ENCODE assay signal across 8 cellular contexts in the genomic region with DNA sequence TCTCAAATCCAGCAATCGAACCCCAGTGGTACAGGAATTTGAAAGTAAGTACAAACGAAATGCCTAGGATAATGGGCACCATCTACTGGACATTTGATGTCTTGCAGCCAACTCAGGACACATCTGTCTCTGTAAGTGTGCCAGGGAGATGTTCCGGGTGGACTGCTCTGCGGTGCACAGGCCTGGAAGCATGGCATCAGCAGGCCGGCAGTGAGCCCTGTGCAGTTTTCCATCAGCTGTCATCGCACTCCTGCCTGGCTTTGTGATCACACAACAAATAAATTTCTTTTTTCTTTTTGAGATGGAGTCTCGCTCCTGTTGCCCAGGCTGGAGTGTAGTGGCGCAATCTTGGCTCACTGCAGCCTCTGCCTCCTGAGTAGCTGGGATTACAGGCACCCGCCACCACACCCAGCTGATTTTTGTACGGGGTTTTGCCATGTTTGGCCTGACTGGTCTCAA.
A peak's percentile ranks its signal among the peaks of the same experiment; 100 is the strongest.
DNase-seq lines count a peak whose midpoint lies in the region; ATAC-seq and TF ChIP-seq lines count a peak whose summit lies in the region.

No MANE protein-coding gene starts in this region.

- peaks cover 4% of the 10 kb centered on the region for H3K4me1 Mint-ChIP-seq in neural progenitor cell

- no peak overlapping the region for H3K27ac ChIP-seq in foreskin keratinocyte
- H3K27ac ChIP-seq in neural progenitor cell = no peak overlapping the region
- H3K27ac ChIP-seq in vagina = peak overlapping the region; percentile 61

- H3F3A ChIP-seq in neural progenitor cell (ENCODE audit: low read depth) = peaks cover 11% of the 10 kb centered on the region

- TF ChIP-seq CTCF in foreskin keratinocyte (conservative IDR thresholded peaks at IDR 0.05) (peak; percentile 86), neural progenitor cell (IDR thresholded peaks at IDR 0.05) (peak; percentile 78), vagina (IDR thresholded peaks at IDR 0.05) (peak; percentile 68 to 90 (median 82))

- ATAC-seq in HG03175 (IDR thresholded peaks at IDR 0.05; ENCODE audit: unreplicated experiment) = peak; percentile 87
- ATAC-seq in foreskin keratinocyte = peak; percentile 89

- H3K4me3 ChIP-seq in neural progenitor cell = no peak overlapping the region
- no peak overlapping the region for H3K4me3 ChIP-seq in vagina

- H3K4me2 ChIP-seq in neural progenitor cell = no peak overlapping the region

- peaks cover 23% of the 10 kb centered on the region for H3K79me2 ChIP-seq in neural progenitor cell (ENCODE audit: low read depth)

- H3K36me3 Mint-ChIP-seq in neural progenitor cell = peaks cover 52% of the 10 kb centered on the region

- H3K27me3 ChIP-seq in foreskin keratinocyte (no peaks in the 10 kb centered on the region), neural progenitor cell (no peaks in the 10 kb centered on the region), vagina (no peaks in the 10 kb centered on the region)

- H4K20me1 ChIP-seq in neural progenitor cell (ENCODE audit: low read depth) = no peaks in the 10 kb centered on the region

- H3K9me3 Mint-ChIP-seq in neural progenitor cell = peaks cover 23% of the 10 kb centered on the region

- no peak overlapping the region for H2AFZ ChIP-seq in neural progenitor cell (replicated peaks)

- H3K4me3 Mint-ChIP-seq in neural progenitor cell = no peak overlapping the region

- no peak overlapping the region for H3K9ac ChIP-seq in neural progenitor cell

- H3K36me3 ChIP-seq in neural progenitor cell (peaks cover 3% of the 10 kb centered on the region), vagina (no peaks in the 10 kb centered on the region)

- H3K4me1 ChIP-seq in foreskin keratinocyte = no peaks in the 10 kb centered on the region
- H3K4me1 ChIP-seq in neural progenitor cell = peaks cover 8% of the 10 kb centered on the region
- H3K4me1 ChIP-seq in vagina = peaks cover 16% of the 10 kb centered on the region

- TF ChIP-seq POLR2A in vagina (IDR thresholded peaks at IDR 0.05) = no peak

- intact Hi-C loops in vagina (cut with DNase I) = loop anchor here (5.0 to 10.0 kb wide), 3 partner anchors 73 to 225 kb away; a partner anchor contains a TSS

- DNase-seq in stimulated activated naive CD4-positive, alpha-beta T cell (lab: John Stamatoyannopoulos, UW) = peak in 5 of 6 experiments; percentile 3 to 38 (median 7)
- DNase-seq in stimulated activated naive CD4-positive, alpha-beta T cell treated with Interleukin-2 at 50 U/mL for 16 hours (lab: John Stamatoyannopoulos, UW) = no peak
- DNase-seq in NCI-H748 treated with DMSO at 0.1 percent for 48 hours (lab: John Stamatoyannopoulos, UW) (peak; percentile 2), foreskin keratinocyte (peak in 1 of 2 donors; percentile 46), neural progenitor cell (ENCODE audit: low spot score) (peak; percentile 73), vagina (ENCODE audit: extremely low spot score in 2 of 2) (no peak)
- DNase-seq in activated effector memory CD4-positive, alpha-beta T cell treated with anti-CD3 and anti-CD28 coated beads, Interleukin-2, amount 50 U/mL, for 16 hours = peak; percentile 64

- H3K9me3 ChIP-seq in neural progenitor cell (ENCODE audit: low read depth) = no peaks in the 10 kb centered on the region
- H3K9me3 ChIP-seq in vagina = no peaks in the 10 kb centered on the region

- no peaks in the 10 kb centered on the region for H3K27me3 Mint-ChIP-seq in neural progenitor cell (ENCODE audit: insufficient read depth, low read depth)

- H3K27ac Mint-ChIP-seq in neural progenitor cell = no peak overlapping the region

Comparison
In these comparisons a context has a peak if more than half of its experiments do, and no peak if none do; other contexts are left out.
1. DNase-seq: peak in stimulated activated naive CD4-positive, alpha-beta T cell (5 of 6), NCI-H748 treated with DMSO at 0.1 percent for 48 hours (single experiment), activated effector memory CD4-positive, alpha-beta T cell treated with anti-CD3 and anti-CD28 coated beads, Interleukin-2, amount 50 U/mL, for 16 hours (single experiment) and neural progenitor cell (single experiment); none in stimulated activated naive CD4-positive, alpha-beta T cell treated with Interleukin-2 at 50 U/mL for 16 hours (single experiment) and vagina (0 of 2).
2. Peak in every context shown above with its lines, with median percentiles within 50 percentile points of each other: CTCF ChIP-seq.